In the genomic region with DNA sequence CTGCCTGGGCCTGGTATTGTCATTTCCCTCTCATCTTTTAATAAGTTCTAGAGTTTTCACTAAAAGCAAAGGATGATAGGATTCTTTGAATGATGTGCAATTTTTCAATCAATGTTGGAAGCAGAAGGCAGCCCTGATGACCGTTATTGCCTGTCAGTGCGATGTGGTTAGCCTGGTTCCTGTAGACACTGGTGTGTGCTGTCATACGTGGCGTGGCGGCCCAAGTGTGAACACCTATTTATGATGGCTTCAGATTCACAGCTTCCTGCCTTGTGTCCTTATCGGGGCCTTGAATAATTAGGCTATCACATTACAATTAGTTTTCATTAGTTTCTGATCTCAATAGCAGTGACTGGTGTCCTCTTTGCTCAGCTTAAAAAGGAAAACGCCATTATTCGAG, we compare ENCODE assay signal across 17 cellular contexts.
DNase-seq lines count a peak whose midpoint lies in the region; ATAC-seq and TF ChIP-seq lines count a peak whose summit lies in the region.
"Had no signal": no experiment of that assay in that cellular context is flagged by ENCODE, and none has a peak within 500 bp of the region (broad histone marks: within the 10 kb centered on the region; RNA-seq: fewer than 3 reads in every experiment).

No MANE protein-coding gene starts in this region.

- no peak overlapping the region for H2AFZ ChIP-seq in neural progenitor cell (replicated peaks)

- no peaks in the 10 kb centered on the region for H3K27me3 ChIP-seq in BLaER1 treated with 17β-estradiol and CSF1 and Interleukin-3, amounts not matched to agents 10 nM and 100 nM
- H3K27me3 ChIP-seq in neural progenitor cell = no peaks in the 10 kb centered on the region
- H3K27me3 ChIP-seq: MG63 had no signal

- ATAC-seq in GM18511 (IDR thresholded peaks at IDR 0.05; ENCODE audit: unreplicated experiment) = peak; percentile 84
- ATAC-seq in naive thymus-derived CD8-positive, alpha-beta T cell = no peak
- ATAC-seq in GM21737 (IDR thresholded peaks at IDR 0.05; ENCODE audit: unreplicated experiment) = no peak
- ATAC-seq: PC-3 had no signal

- H3K36me3 ChIP-seq in BLaER1 treated with 17β-estradiol and CSF1 and Interleukin-3, amounts not matched to agents 10 nM and 100 nM = peaks cover 0 to 4% (median 0%) of the 10 kb centered on the region in 11 experiments; a peak in 1 of 22 replicates
- H3K36me3 ChIP-seq in neural progenitor cell = peaks cover 4% of the 10 kb centered on the region
- H3K36me3 ChIP-seq: MG63 had no signal

- TF ChIP-seq CTCF in neural progenitor cell (IDR thresholded peaks at IDR 0.05) = no peak

- no peaks in the 10 kb centered on the region for H3K9me3 Mint-ChIP-seq in neural progenitor cell
- no peaks in the 10 kb centered on the region for H3K9me3 Mint-ChIP-seq in naive thymus-derived CD8-positive, alpha-beta T cell
- H3K9me3 Mint-ChIP-seq: CD4-positive, alpha-beta T cell had no signal

- peak overlapping the region; percentile 13 to 84 (median 58); a peak in 19 of 22 replicates for H3K4me2 ChIP-seq in BLaER1 treated with 17β-estradiol and CSF1 and Interleukin-3, amounts not matched to agents 10 nM and 100 nM
- H3K4me2 ChIP-seq in neural progenitor cell = no peak overlapping the region

- DNase-seq in NCI-H146 (lab: John Stamatoyannopoulos, UW) (peak; percentile 75), neural progenitor cell (ENCODE audit: low spot score) (no peak), NCI-H2107 treated with DMSO at 0.1 percent for 48 hours (lab: John Stamatoyannopoulos, UW; ENCODE audit: unreplicated experiment) (no peak)
- no peak for DNase-seq in naive thymus-derived CD8-positive, alpha-beta T cell
- DNase-seq: ACHN; AML-193; CD4-positive, alpha-beta T cell; H7; MG63; NCI-H2029; NCI-H2171 treated with DMSO at 0.1 percent for 48 hours; NCI-H510A; PC-3; SW 1271 had no signal

- peak overlapping the region in 1 of 10 experiments; percentile 8; a peak in 1 of 20 replicates for H3K4me3 ChIP-seq in BLaER1 treated with 17β-estradiol and CSF1 and Interleukin-3, amounts not matched to agents 10 nM and 100 nM
- no peak overlapping the region for H3K4me3 ChIP-seq in neural progenitor cell
- H3K4me3 ChIP-seq: MG63 had no signal

- peaks cover 2% of the 10 kb centered on the region for H3K27me3 Mint-ChIP-seq in neural progenitor cell (ENCODE audit: insufficient read depth, low read depth)
- H3K27me3 Mint-ChIP-seq in naive thymus-derived CD8-positive, alpha-beta T cell = peaks cover 0 to 4% (median 0%) of the 10 kb centered on the region in 5 donors
- H3K27me3 Mint-ChIP-seq: CD4-positive, alpha-beta T cell had no signal

- peaks cover 25% of the 10 kb centered on the region for H3F3A ChIP-seq in neural progenitor cell (ENCODE audit: low read depth)

- POLR2A ChIA-PET in naive thymus-derived CD8-positive, alpha-beta T cell (lab: Charles Lee) = no interaction called here

- H3K4me1 Mint-ChIP-seq in neural progenitor cell = peaks cover 9% of the 10 kb centered on the region
- H3K4me1 Mint-ChIP-seq in naive thymus-derived CD8-positive, alpha-beta T cell = no peaks in the 10 kb centered on the region

- peaks cover 0 to 36% (median 9%) of the 10 kb centered on the region in 11 experiments; a peak in 10 of 22 replicates for H3K9me3 ChIP-seq in BLaER1 treated with 17β-estradiol and CSF1 and Interleukin-3, amounts not matched to agents 10 nM and 100 nM (replicated peaks in 1 of 11)
- no peaks in the 10 kb centered on the region for H3K9me3 ChIP-seq in neural progenitor cell (ENCODE audit: low read depth)
- H3K9me3 ChIP-seq: MG63 had no signal

- no peak overlapping the region for H3K27ac Mint-ChIP-seq in neural progenitor cell
- H3K27ac Mint-ChIP-seq in naive thymus-derived CD8-positive, alpha-beta T cell = no peak overlapping the region
- H3K27ac Mint-ChIP-seq: CD4-positive, alpha-beta T cell had no signal

- H3K4me3 Mint-ChIP-seq in neural progenitor cell = no peak overlapping the region
- no peak overlapping the region for H3K4me3 Mint-ChIP-seq in naive thymus-derived CD8-positive, alpha-beta T cell
- H3K4me3 Mint-ChIP-seq: CD4-positive, alpha-beta T cell had no signal

- peaks cover 0 to 48% (median 33%) of the 10 kb centered on the region in 10 experiments; a peak in 17 of 20 replicates for H3K4me1 ChIP-seq in BLaER1 treated with 17β-estradiol and CSF1 and Interleukin-3, amounts not matched to agents 10 nM and 100 nM
- peaks cover 27% of the 10 kb centered on the region for H3K4me1 ChIP-seq in neural progenitor cell

- H3K27ac ChIP-seq in BLaER1 treated with 17β-estradiol and CSF1 and Interleukin-3, amounts not matched to agents 10 nM and 100 nM = peak overlapping the region in 4 of 11 experiments; percentile 43 to 69 (median 58); a peak in 7 of 22 replicates
- H3K27ac ChIP-seq in neural progenitor cell = peak overlapping the region; percentile 30

- H4K20me1 ChIP-seq in BLaER1 treated with 17β-estradiol and CSF1 and Interleukin-3, amounts not matched to agents 10 nM and 100 nM = no peaks in the 10 kb centered on the region; a peak in 1 of 22 replicates
- H4K20me1 ChIP-seq in neural progenitor cell (ENCODE audit: low read depth) = no peaks in the 10 kb centered on the region

- no peaks in the 10 kb centered on the region for H3K79me2 ChIP-seq in neural progenitor cell (ENCODE audit: low read depth)

- peak overlapping the region in 4 of 11 experiments; percentile 1 to 44 (median 14); a peak in 5 of 22 replicates for H3K9ac ChIP-seq in BLaER1 treated with 17β-estradiol and CSF1 and Interleukin-3, amounts not matched to agents 10 nM and 100 nM
- no peak overlapping the region for H3K9ac ChIP-seq in neural progenitor cell

- peaks cover 32% of the 10 kb centered on the region for H3K36me3 Mint-ChIP-seq in neural progenitor cell
- no peaks in the 10 kb centered on the region for H3K36me3 Mint-ChIP-seq in naive thymus-derived CD8-positive, alpha-beta T cell
